ENCODE assay signal across 8 cellular contexts in the genomic region with DNA sequence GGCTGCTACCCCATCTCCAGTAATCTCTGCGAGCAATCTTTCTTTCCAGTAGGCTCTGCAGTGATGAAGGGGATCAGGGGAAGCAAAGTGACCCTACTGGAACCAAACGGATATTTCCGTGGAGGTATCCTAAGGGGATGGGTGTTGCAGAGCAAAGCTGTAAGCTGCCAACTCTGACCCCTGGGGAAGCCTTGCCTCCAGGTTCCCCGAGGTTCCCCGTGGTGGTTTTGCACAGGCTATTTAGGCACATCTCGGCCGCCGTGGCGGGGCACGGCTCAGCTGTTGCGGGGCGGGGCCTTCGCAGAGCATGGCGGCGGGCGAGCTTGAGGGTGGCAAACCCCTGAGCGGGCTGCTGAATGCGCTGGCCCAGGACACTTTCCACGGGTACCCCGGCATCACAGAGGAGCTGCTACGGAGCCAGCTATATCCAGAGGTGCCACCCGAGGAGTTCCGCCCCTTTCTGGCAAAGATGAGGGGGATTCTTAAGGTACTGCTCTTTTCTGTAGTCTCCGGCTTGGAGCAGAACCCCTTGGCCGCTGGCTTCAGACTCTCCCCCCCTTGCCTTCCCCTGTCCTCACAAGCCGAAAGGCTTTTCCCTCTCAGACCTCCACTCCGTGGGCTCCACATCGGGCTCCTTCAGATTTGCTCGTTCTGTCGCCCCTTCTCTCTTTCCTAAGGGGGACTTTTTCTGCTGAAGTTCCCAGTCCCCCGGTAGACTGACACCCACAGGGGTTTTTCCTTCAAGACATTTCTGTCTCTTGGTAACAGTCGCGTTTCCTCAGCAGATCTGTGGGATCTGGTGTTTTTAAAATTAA. TPM values are rescaled to one million over a fixed set of nuclear protein-coding genes. Genes with fewer than 3 reads are reported as not detected.
DNase-seq lines count a peak whose midpoint lies in the region; ATAC-seq and TF ChIP-seq lines count a peak whose summit lies in the region.

A gene (plus strand): TSS at position 303 of the 815 bp plus-strand sequence. CDS start 5 bp downstream, at position 308.

- intact Hi-C loops in activated B cell treated with CpG ODN at 0.5 μM for 24 hours (cut with micrococcal nuclease), result loop anchor here (1.0 to 5.0 kb wide), 6 partner anchors 17 to 1682 kb away; a partner anchor contains a TSS

- H3K4me1 Mint-ChIP-seq in activated B cell treated with CpG ODN at 0.5 μM for 24 hours, result peaks cover 11% of the 10 kb centered on the region

- CTCF ChIA-PET in activated B cell treated with CpG ODN at 0.5 μM for 24 hours (lab: Charles Lee), result interaction anchor here (0.8 kb wide), 2 partner anchors 12 to 883 kb away, joined by 3 read pairs; no protein-coding TSS in a partner anchor

- POLR2A ChIA-PET in activated B cell treated with CpG ODN at 0.5 μM for 24 hours (lab: Charles Lee), result interaction anchor here (0.5 to 1.1 kb wide), 5 partner anchors 17 to 460 kb away, joined by 3 to 13 read pairs (median 6); a partner anchor contains a TSS

- H3K27ac Mint-ChIP-seq in activated B cell treated with CpG ODN at 0.5 μM for 24 hours, result peak within 1 kb of the TSS; percentile 86

- TF ChIP-seq CTCF in 22Rv1 (IDR thresholded peaks at IDR 0.05) (no peak), activated B cell treated with CpG ODN at 0.5 μM for 24 hours (IDR thresholded peaks at IDR 0.05) (no peak), cardiac fibroblast (IDR thresholded peaks at IDR 0.05; ENCODE audit: low read depth, low read length) (no peak)

- H3K4me3 Mint-ChIP-seq in activated B cell treated with CpG ODN at 0.5 μM for 24 hours, result peak within 1 kb of the TSS; percentile 97

- peak within 1 kb of the TSS; percentile 43 for H3K27ac ChIP-seq in 22Rv1

- DNase-seq in NCI-H2171 treated with DMSO at 0.1 percent for 48 hours (lab: John Stamatoyannopoulos, UW) (peak; percentile 61), activated B cell treated with CpG ODN at 0.5 μM for 24 hours (peak; percentile 78), cardiac fibroblast (ENCODE audit: low read depth in 2 of 2) (peak; percentile 75 to 77), iris pigment epithelial cell (ENCODE audit: low read depth) (peak; percentile 82)
- DNase-seq in stimulated activated CD4-positive, alpha-beta T cell treated with anti-CD3 and anti-CD28 coated beads, Interleukin-12 subunit alpha, Interleukin-12 subunit beta, amount 100 ng/mL, for 4 hours, result peak; percentile 78

- peaks cover 8% of the 10 kb centered on the region for H3K36me3 Mint-ChIP-seq in activated B cell treated with CpG ODN at 0.5 μM for 24 hours (ENCODE audit: low read depth)

- H3K4me3 ChIP-seq in cardiac fibroblast (replicated peaks in 1 of 2; ENCODE audit: low read depth in 2 of 2, low read length in 2 of 2), result peak within 1 kb of the TSS; percentile 72 to 76

- no peaks in the 10 kb centered on the region for H3K27me3 Mint-ChIP-seq in activated B cell treated with CpG ODN at 0.5 μM for 24 hours

- ATAC-seq in GM18519 (IDR thresholded peaks at IDR 0.05; ENCODE audit: low FRiP score, unreplicated experiment), result peak; percentile 92
- ATAC-seq in HG03039 (IDR thresholded peaks at IDR 0.05; ENCODE audit: unreplicated experiment), result peak; percentile 94
- peak; percentile 100 for ATAC-seq in activated B cell treated with CpG ODN at 0.5 μM for 24 hours (ENCODE audit: low read depth)

- no peaks in the 10 kb centered on the region for H3K9me3 Mint-ChIP-seq in activated B cell treated with CpG ODN at 0.5 μM for 24 hours

RNA-seq across cellular contexts. Expression of the gene that starts here (rescaled TPM):
- 36.8 and 37.1 TPM in 2 replicates for total RNA-seq in activated B cell treated with CpG ODN at 0.5 μM for 24 hours

Comparison
In these comparisons a context has a peak if more than half of its experiments do, and no peak if none do; other contexts are left out.
1. Peak in every context shown above with its lines: DNase-seq, ATAC-seq, H3K4me3 ChIP-seq and H3K27ac ChIP-seq.